Comparison of ENCODE assay signal across 28 cellular contexts in genomic region chr16:59545666-59546065, GRCh38.
"Had no signal": no experiment of that assay in that cellular context is flagged by ENCODE, and none has a peak within 500 bp of the region (broad histone marks: within the 10 kb centered on the region; RNA-seq: fewer than 3 reads in every experiment).

No MANE protein-coding gene starts in this region.

- DNase-seq: hypothalamus; immature natural killer cell; islet precursor cell; left ventricle myocardium inferior; mesendoderm; naive B cell; natural killer cell; nephron progenitor cell; occipital lobe; psoas muscle; right lobe of liver; stimulated activated CD4-positive, alpha-beta T cell treated with anti-CD3 and anti-CD28 coated beads, Interleukin-1b, Interleukin-23, amount 100 ng/mL, for 48 hours; stimulated activated CD4-positive, alpha-beta T cell treated with anti-CD3 and anti-CD28 coated beads, Interleukin-2, amount 100 ng/mL, for 48 hours; stimulated activated CD4-positive, alpha-beta T cell treated with anti-CD3 and anti-CD28 coated beads, Interleukin-4, amount 100 ng/mL, for 4 hours; stimulated activated CD8-positive, alpha-beta memory T cell treated with anti-CD3 and anti-CD28 coated beads, Interleukin-4, amount 100 ng/mL, for 48 hours; stimulated activated naive CD4-positive, alpha-beta T cell treated with Interleukin-2 at 50 U/mL for 16 hours; stimulated activated naive CD8-positive, alpha-beta T cell treated with anti-CD3 and anti-CD28 coated beads, Interleukin-15, amount 100 ng/mL, for 72 hours; substantia nigra; transverse colon; upper lobe of left lung had no signal

- H3K9me3 ChIP-seq: left ventricle myocardium inferior, neutrophil, psoas muscle, right lobe of liver, transverse colon, upper lobe of left lung, vagina had no signal

- H2AFZ ChIP-seq: neural progenitor cell, parathyroid adenoma had no signal

- H3K27ac ChIP-seq: left ventricle myocardium inferior, neural progenitor cell, neutrophil, parathyroid adenoma, psoas muscle, right lobe of liver, transverse colon, upper lobe of left lung, vagina had no signal

- H3K4me1 Mint-ChIP-seq: immature natural killer cell; naive B cell; natural killer cell; stimulated activated memory B cell treated with anti-CD40 and anti-IgM and Interleukin-4, amounts not matched to agents 10 μg/mL and 1 μg/mL and 100 μg/mL, for 72 hours; stimulated activated naive CD8-positive, alpha-beta T cell treated with anti-CD3 and anti-CD28 coated beads, Interleukin-15, amount 100 ng/mL, for 72 hours had no signal

- H3K9ac ChIP-seq: neural progenitor cell, parathyroid adenoma had no signal

- H3K27ac Mint-ChIP-seq: immature natural killer cell; mesothelial cell of epicardium; naive B cell; natural killer cell; nephron progenitor cell; neural progenitor cell; stimulated activated memory B cell treated with anti-CD40 and anti-IgM and Interleukin-4, amounts not matched to agents 10 μg/mL and 1 μg/mL and 100 μg/mL, for 72 hours; stimulated activated naive CD8-positive, alpha-beta T cell treated with anti-CD3 and anti-CD28 coated beads, Interleukin-15, amount 100 ng/mL, for 72 hours had no signal

- H3K4me1 ChIP-seq: left ventricle myocardium inferior, parathyroid adenoma, psoas muscle, right lobe of liver, transverse colon, upper lobe of left lung, vagina had no signal

- H3K36me3 Mint-ChIP-seq: mesothelial cell of epicardium; naive B cell; natural killer cell; neural progenitor cell; stimulated activated memory B cell treated with anti-CD40 and anti-IgM and Interleukin-4, amounts not matched to agents 10 μg/mL and 1 μg/mL and 100 μg/mL, for 72 hours had no signal

- H3K4me2 ChIP-seq: neural progenitor cell, smooth muscle cell had no signal

- H3K9me3 Mint-ChIP-seq: mesothelial cell of epicardium, nephron progenitor cell, neural progenitor cell had no signal

- H3K4me3 Mint-ChIP-seq: immature natural killer cell; mesothelial cell of epicardium; naive B cell; natural killer cell; nephron progenitor cell; neural progenitor cell; stimulated activated memory B cell treated with anti-CD40 and anti-IgM and Interleukin-4, amounts not matched to agents 10 μg/mL and 1 μg/mL and 100 μg/mL, for 72 hours; stimulated activated naive CD8-positive, alpha-beta T cell treated with anti-CD3 and anti-CD28 coated beads, Interleukin-15, amount 100 ng/mL, for 72 hours had no signal

- H3K79me2 ChIP-seq: parathyroid adenoma had no signal

- H3K27me3 Mint-ChIP-seq: naive B cell; stimulated activated memory B cell treated with anti-CD40 and anti-IgM and Interleukin-4, amounts not matched to agents 10 μg/mL and 1 μg/mL and 100 μg/mL, for 72 hours; stimulated activated naive CD8-positive, alpha-beta T cell treated with anti-CD3 and anti-CD28 coated beads, Interleukin-15, amount 100 ng/mL, for 72 hours had no signal

- H3K27me3 ChIP-seq: neural progenitor cell, neutrophil, right lobe of liver, transverse colon, vagina had no signal

- H3K4me3 ChIP-seq: left ventricle myocardium inferior, lung, neural progenitor cell, psoas muscle, right lobe of liver, smooth muscle cell, transverse colon, upper lobe of left lung, vagina had no signal

- H3K36me3 ChIP-seq: left ventricle myocardium inferior, neural progenitor cell, neutrophil, right lobe of liver, transverse colon, upper lobe of left lung, vagina had no signal

- ATAC-seq: natural killer cell; psoas muscle; right lobe of liver; stimulated activated memory B cell treated with anti-CD40 and anti-IgM and Interleukin-4, amounts not matched to agents 10 μg/mL and 1 μg/mL and 100 μg/mL, for 72 hours; stimulated activated naive CD8-positive, alpha-beta T cell treated with anti-CD3 and anti-CD28 coated beads, Interleukin-15, amount 100 ng/mL, for 72 hours had no signal
